15 cellular contexts compared by ENCODE assay signal in genomic region chrX:77442728-77443127, GRCh38. TPM values are rescaled to one million over a fixed set of nuclear protein-coding genes. Genes with fewer than 3 reads are reported as not detected.
A peak's percentile ranks its signal among the peaks of the same experiment; 100 is the strongest.
DNase-seq lines count a peak whose midpoint lies in the region; ATAC-seq and TF ChIP-seq lines count a peak whose summit lies in the region.
"Had no signal": no experiment of that assay in that cellular context is flagged by ENCODE, and none has a peak within 500 bp of the region (broad histone marks: within the 10 kb centered on the region; RNA-seq: fewer than 3 reads in every experiment).

No MANE protein-coding gene starts in this region.

- peak overlapping the region; percentile 56 for H3K27ac ChIP-seq in GM23248
- H3K27ac ChIP-seq in RWPE2 (ENCODE audit: poor library complexity, severe bottlenecking): peak overlapping the region; percentile 63
- H3K27ac ChIP-seq in Karpas-422 (ENCODE audit: low read length): no peak overlapping the region
- H3K27ac ChIP-seq: psoas muscle, suprapubic skin had no signal

- peak; percentile 84 for DNase-seq in GM23248
- DNase-seq in RWPE2 (ENCODE audit: low spot score): peak; percentile 65
- DNase-seq in epithelial cell of esophagus (ENCODE audit: low read depth): peak; percentile 80
- peak; percentile 64 for DNase-seq in renal cortical epithelial cell (ENCODE audit: low read depth)
- no peak for DNase-seq in Karpas-422
- no peak for DNase-seq in SKM-1 (lab: John Stamatoyannopoulos, UW; ENCODE audit: unreplicated experiment)
- no peak for DNase-seq in NCI-H345 (lab: John Stamatoyannopoulos, UW)
- DNase-seq in stimulated activated naive CD8-positive, alpha-beta T cell treated with anti-CD3 and anti-CD28 coated beads, Interleukin-15, Interleukin-2, amounts not matched to agents 100 U/mL and 50 U/mL, for 24 hours: no peak
- DNase-seq: activated CD8-positive, alpha-beta T cell treated with anti-CD3 and anti-CD28 coated beads for 36 hours; activated naive CD4-positive, alpha-beta T cell treated with anti-CD3 and anti-CD28 coated beads, Interleukin-2, amount 10 ng/mL, durations not matched to agents 7 days and 5 days; midbrain; MV-4-11; NCI-H524; psoas muscle had no signal

- no peak overlapping the region for H3K4me3 ChIP-seq in GM23248
- H3K4me3 ChIP-seq in RWPE2 (ENCODE audit: severe bottlenecking): no peak overlapping the region
- H3K4me3 ChIP-seq in epithelial cell of esophagus (ENCODE audit: low read length): no peak overlapping the region
- H3K4me3 ChIP-seq in Karpas-422 (ENCODE audit: low read length): no peak overlapping the region
- H3K4me3 ChIP-seq: psoas muscle, suprapubic skin had no signal

- H3K27me3 ChIP-seq in GM23248 (replicated peaks; ENCODE audit: insufficient read depth) (no peaks in the 10 kb centered on the region), RWPE2 (ENCODE audit: insufficient read depth, poor library complexity, severe bottlenecking) (no peaks in the 10 kb centered on the region), Karpas-422 (ENCODE audit: low read length) (no peaks in the 10 kb centered on the region)
- H3K27me3 ChIP-seq: suprapubic skin had no signal

- H4K20me1 ChIP-seq in GM23248 (ENCODE audit: insufficient read depth) (no peaks in the 10 kb centered on the region), Karpas-422 (ENCODE audit: insufficient read depth, low read depth, low read length) (no peaks in the 10 kb centered on the region)

- H3K4me2 ChIP-seq in GM23248 (ENCODE audit: unreplicated experiment) (peak overlapping the region; percentile 38), Karpas-422 (ENCODE audit: low read depth, low read length, poor library complexity, severe bottlenecking) (no peak overlapping the region)

- H3K79me2 ChIP-seq in GM23248 (ENCODE audit: insufficient read depth): no peaks in the 10 kb centered on the region
- H3K79me2 ChIP-seq in Karpas-422 (ENCODE audit: low read length): no peaks in the 10 kb centered on the region

- TF ChIP-seq CTCF in RWPE2 (IDR thresholded peaks at IDR 0.05; ENCODE audit: poor library complexity, severe bottlenecking) (no peak), epithelial cell of esophagus (IDR thresholded peaks at IDR 0.05; ENCODE audit: insufficient read depth, low read depth, low read length, missing control alignments) (no peak)

- in situ Hi-C loops in GM23248 (cut with MboI): no loop called here

- H3K9me3 ChIP-seq in GM23248 (ENCODE audit: low read depth): no peaks in the 10 kb centered on the region
- no peaks in the 10 kb centered on the region for H3K9me3 ChIP-seq in RWPE2 (ENCODE audit: severe bottlenecking)
- no peaks in the 10 kb centered on the region for H3K9me3 ChIP-seq in Karpas-422 (ENCODE audit: low read length)
- H3K9me3 ChIP-seq: psoas muscle, suprapubic skin had no signal

- no peaks in the 10 kb centered on the region for H3K9me2 ChIP-seq in GM23248 (ENCODE audit: insufficient read depth)
- H3K9me2 ChIP-seq in Karpas-422 (replicated peaks; ENCODE audit: insufficient read depth, low read length): no peaks in the 10 kb centered on the region

- H2AFZ ChIP-seq in GM23248: no peak overlapping the region
- H2AFZ ChIP-seq in Karpas-422 (ENCODE audit: low read length): no peak overlapping the region

- H3F3A ChIP-seq in GM23248 (ENCODE audit: insufficient read depth): no peaks in the 10 kb centered on the region

- H3K4me1 ChIP-seq in GM23248 (ENCODE audit: insufficient read depth) (peaks cover 10% of the 10 kb centered on the region), RWPE2 (ENCODE audit: insufficient read depth, poor library complexity, severe bottlenecking) (peaks cover 6% of the 10 kb centered on the region), Karpas-422 (ENCODE audit: low read length) (peaks cover 5% of the 10 kb centered on the region)
- H3K4me1 ChIP-seq: psoas muscle had no signal

- peak; percentile 95 for ATAC-seq in RWPE2 (ENCODE audit: low read depth)
- no peak for ATAC-seq in stimulated activated naive CD8-positive, alpha-beta T cell treated with anti-CD3 and anti-CD28 coated beads, Interleukin-15, Interleukin-2, amounts not matched to agents 100 U/mL and 50 U/mL, for 24 hours
- ATAC-seq: activated CD8-positive, alpha-beta T cell treated with anti-CD3 and anti-CD28 coated beads for 36 hours; psoas muscle had no signal

- no peak overlapping the region for H3K9ac ChIP-seq in GM23248
- H3K9ac ChIP-seq in Karpas-422 (ENCODE audit: low read length): no peak overlapping the region

- no peaks in the 10 kb centered on the region for H3K36me3 ChIP-seq in GM23248 (ENCODE audit: low read depth)
- H3K36me3 ChIP-seq in RWPE2 (ENCODE audit: low read depth): no peaks in the 10 kb centered on the region
- no peaks in the 10 kb centered on the region for H3K36me3 ChIP-seq in Karpas-422 (ENCODE audit: insufficient read depth, low read length)
- H3K36me3 ChIP-seq: suprapubic skin had no signal

- WGBS in GM23248 (ENCODE audit: low coverage in 1 of 2, low lambda C conversion rate in 2 of 2, missing lambda C conversion rate in 2 of 2), 2 experiments: 0 to 22% methylated on average over 1 of the region's 1 CpG

RNA-seq across cellular contexts. Expression of gene FGF16, which starts 4.5 kb away (rescaled TPM):
- total RNA-seq in GM23248 (2014; rRNA removed; shearing (Covaris generic)): 0.22 TPM in 1 of 2 replicates, not detected in the other
- not detected in 2 replicates for polyA plus RNA-seq in GM23248 (2016; fragmentation: Nextera tagmentation; extraction: Ambion mirVana)
- not detected in 2 replicates for total RNA-seq in renal cortical epithelial cell
- not detected in 2 replicates for total RNA-seq in Karpas-422 (2014; rRNA removed; shearing (Covaris generic); ENCODE audit: low replicate concordance)
- total RNA-seq: activated CD8-positive, alpha-beta T cell treated with anti-CD3 and anti-CD28 coated beads for 36 hours; suprapubic skin had no signal

Comparison
In these comparisons a context has a peak if more than half of its experiments do, and no peak if none do; other contexts are left out.
1. DNase-seq: peak in GM23248 (single experiment), RWPE2 (single experiment), epithelial cell of esophagus (single experiment) and renal cortical epithelial cell (single experiment); none in Karpas-422 (single experiment), SKM-1 (single experiment), NCI-H345 (single experiment) and stimulated activated naive CD8-positive, alpha-beta T cell treated with anti-CD3 and anti-CD28 coated beads, Interleukin-15, Interleukin-2, amounts not matched to agents 100 U/mL and 50 U/mL, for 24 hours (single experiment).